Comparison of ENCODE assay signal across 4 cellular contexts in the genomic region with DNA sequence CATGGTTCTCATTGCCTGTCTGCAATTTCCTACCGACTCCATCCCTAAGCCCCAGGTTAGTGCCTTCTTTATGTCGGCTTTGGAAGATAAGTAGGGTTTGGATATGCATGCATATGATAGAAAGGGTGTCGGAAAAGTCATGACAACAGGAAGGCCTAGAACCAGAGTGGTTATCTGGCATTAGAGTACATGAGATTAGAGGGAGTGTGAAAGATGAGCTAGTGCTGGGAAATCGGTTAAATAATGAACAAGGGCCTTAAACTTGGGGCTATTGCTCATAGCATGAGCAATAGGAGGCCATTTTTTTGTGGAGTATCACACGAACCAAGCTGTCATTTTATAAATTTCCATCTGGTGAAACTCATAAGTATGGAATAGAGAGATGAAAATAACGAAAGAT.
"Had no signal": no experiment of that assay in that cellular context is flagged by ENCODE, and none has a peak within 500 bp of the region (broad histone marks: within the 10 kb centered on the region; RNA-seq: fewer than 3 reads in every experiment).

No MANE protein-coding gene starts in this region.

- H3K4me3 ChIP-seq: GM23338 had no signal

- ATAC-seq: GM23338 had no signal

- DNase-seq: H9, HCEC 1CT, IMR-90 had no signal
